Comparison of ENCODE assay signal across 17 cellular contexts in genomic region chr2:23601301-23601965, GRCh38.
DNase-seq lines count a peak whose midpoint lies in the region; ATAC-seq and TF ChIP-seq lines count a peak whose summit lies in the region.
"Had no signal": no experiment of that assay in that cellular context is flagged by ENCODE, and none has a peak within 500 bp of the region (broad histone marks: within the 10 kb centered on the region; RNA-seq: fewer than 3 reads in every experiment).

No MANE protein-coding gene starts in this region.

- H3K27ac ChIP-seq in brain microvascular endothelial cell: peak overlapping the region; percentile 77
- no peak overlapping the region for H3K27ac ChIP-seq in mammary epithelial cell (ENCODE audit: insufficient read depth, low read depth, low read length)
- H3K27ac ChIP-seq: body of pancreas, HL-60, parathyroid adenoma had no signal

- no peaks in the 10 kb centered on the region for H3K79me2 ChIP-seq in mammary epithelial cell (ENCODE audit: insufficient read depth, low read length)
- H3K79me2 ChIP-seq: parathyroid adenoma had no signal

- no TSS peak for BruUV-seq in mammary epithelial cell (replicated peaks; lab: Mats Ljungman, UMichigan)

- no peak overlapping the region for H3K9ac ChIP-seq in mammary epithelial cell (ENCODE audit: insufficient read depth, low read length)
- H3K9ac ChIP-seq: parathyroid adenoma had no signal

- H3K4me1 Mint-ChIP-seq in nephron progenitor cell (peaks cover 48% of the 10 kb centered on the region), type B pancreatic cell (ENCODE audit: unreplicated experiment) (peaks cover 23% of the 10 kb centered on the region)

- H3K27ac Mint-ChIP-seq in nephron progenitor cell: peak overlapping the region; percentile 92
- H3K27ac Mint-ChIP-seq in type B pancreatic cell: peak overlapping the region; percentile 6
- H3K27ac Mint-ChIP-seq: activated T-helper 2 cell treated with anti-CD3 and anti-CD28 coated beads, Interferon-gamma antibody, Interleukin-2, Interleukin-4, amounts not matched to agents 10 μg/mL and 5 μg/mL and 100 μg/mL, durations not matched to agents 14 hours and 24 hours and 36 hours; CD4-positive, alpha-beta T cell had no signal

- no peak overlapping the region for H2AFZ ChIP-seq in mammary epithelial cell (ENCODE audit: low read depth, low read length)
- H2AFZ ChIP-seq: parathyroid adenoma had no signal

- H3K27me3 Mint-ChIP-seq in nephron progenitor cell (ENCODE audit: low read depth, poor library complexity) (peaks cover 3% of the 10 kb centered on the region), type B pancreatic cell (no peaks in the 10 kb centered on the region)
- H3K27me3 Mint-ChIP-seq: CD4-positive, alpha-beta T cell had no signal

- 86% methylated on average over 6 of the region's 8 CpGs for WGBS in mammary epithelial cell (ENCODE audit: low coverage, missing lambda C conversion rate)

- H3K27me3 ChIP-seq in brain microvascular endothelial cell (replicated peaks) (no peaks in the 10 kb centered on the region), mammary epithelial cell (ENCODE audit: insufficient read depth, low read length) (no peaks in the 10 kb centered on the region)
- H3K27me3 ChIP-seq: body of pancreas had no signal

- CTCF ChIA-PET in mammary epithelial cell (lab: Charles Lee; ENCODE audit: low non-redundant PET): no interaction called here

- H4K20me1 ChIP-seq in mammary epithelial cell (ENCODE audit: insufficient read depth, low read length): no peaks in the 10 kb centered on the region

- no peak for TF ChIP-seq CTCF in brain microvascular endothelial cell (IDR thresholded peaks at IDR 0.05; ENCODE audit: low read depth, low read length, missing control alignments)
- TF ChIP-seq CTCF in nephron progenitor cell (IDR thresholded peaks at IDR 0.05): no peak
- TF ChIP-seq CTCF in type B pancreatic cell (conservative IDR thresholded peaks at IDR 0.05): no peak
- TF ChIP-seq CTCF in mammary epithelial cell (conservative IDR thresholded peaks at IDR 0.05 in 1 of 2, IDR thresholded peaks at IDR 0.05 in 1 of 2; ENCODE audit: extremely low read depth in 1 of 2, insufficient read depth in 1 of 2, low read depth in 1 of 2, low read length in 2 of 2): no peak

- intact Hi-C loops in mammary epithelial cell (cut with micrococcal nuclease): no loop called here

- no peaks in the 10 kb centered on the region for H3K36me3 ChIP-seq in brain microvascular endothelial cell (replicated peaks)
- no peaks in the 10 kb centered on the region for H3K36me3 ChIP-seq in mammary epithelial cell (ENCODE audit: insufficient read depth, low read length)
- H3K36me3 ChIP-seq: HAP-1 had no signal

- DNase-seq in M059J (ENCODE audit: low read depth) (peak; percentile 68), brain microvascular endothelial cell (no peak), nephron progenitor cell (no peak), type B pancreatic cell (ENCODE audit: extremely low spot score, unreplicated experiment) (no peak), DMS153 treated with DMSO at 0.1 percent for 48 hours (lab: John Stamatoyannopoulos, UW; ENCODE audit: unreplicated experiment) (no peak), mammary epithelial cell (no peak)
- DNase-seq: body of pancreas; CD4-positive, alpha-beta T cell; GDM1; NCI-H2107; SHP77; stimulated activated CD4-positive, alpha-beta T cell treated with anti-CD3 and anti-CD28 coated beads, Interleukin-1b, Interleukin-23, amount 100 ng/mL, for 48 hours had no signal

- H3K4me1 ChIP-seq in mammary epithelial cell (ENCODE audit: insufficient read depth, low read length): peaks cover 13% of the 10 kb centered on the region
- H3K4me1 ChIP-seq: body of pancreas, HAP-1, parathyroid adenoma had no signal

- H3K4me2 ChIP-seq in mammary epithelial cell (ENCODE audit: insufficient read depth, low read depth, low read length): no peak overlapping the region

- ATAC-seq in GM18870 (IDR thresholded peaks at IDR 0.05; ENCODE audit: unreplicated experiment): no peak
- ATAC-seq: body of pancreas had no signal

- peaks cover 6% of the 10 kb centered on the region for H3K9me3 ChIP-seq in mammary epithelial cell (replicated peaks; ENCODE audit: insufficient read depth, low read length)
- H3K9me3 ChIP-seq: HAP-1 had no signal

- H3K9me3 Mint-ChIP-seq in nephron progenitor cell (peaks cover 5% of the 10 kb centered on the region), type B pancreatic cell (no peaks in the 10 kb centered on the region)
- H3K9me3 Mint-ChIP-seq: CD4-positive, alpha-beta T cell had no signal

- H3K36me3 Mint-ChIP-seq in nephron progenitor cell (ENCODE audit: low read depth) (no peaks in the 10 kb centered on the region), type B pancreatic cell (peaks cover 2% of the 10 kb centered on the region)

- dilution Hi-C loops in mammary epithelial cell (cut with HindIII; ENCODE audit: low sequenced_read_pairs): no loop called here

- in situ Hi-C loops in brain microvascular endothelial cell (cut with HindIII; ENCODE audit: low pct_ligation_motif_present, low sequenced_read_pairs): no loop called here
- in situ Hi-C loops in mammary epithelial cell (cut with MboI; ENCODE audit: low sequenced_read_pairs in 2 of 2): no loop called here

- H3K4me3 Mint-ChIP-seq in nephron progenitor cell (no peak overlapping the region), type B pancreatic cell (no peak overlapping the region)
- H3K4me3 Mint-ChIP-seq: CD4-positive, alpha-beta T cell had no signal

- no peak overlapping the region for H3K4me3 ChIP-seq in brain microvascular endothelial cell (ENCODE audit: low read depth, low read length)
- no peak overlapping the region for H3K4me3 ChIP-seq in mammary epithelial cell (replicated peaks in 1 of 3; ENCODE audit: insufficient read depth in 1 of 3, low read depth in 2 of 3, low read length in 3 of 3)
- H3K4me3 ChIP-seq: body of pancreas, HAP-1 had no signal
